ENCODE assay signal across 12 cellular contexts in genomic region chr1:227166559-227166958, GRCh38.
A peak's percentile ranks its signal among the peaks of the same experiment; 100 is the strongest.
DNase-seq lines count a peak whose midpoint lies in the region; ATAC-seq and TF ChIP-seq lines count a peak whose summit lies in the region.
"Had no signal": no experiment of that assay in that cellular context is flagged by ENCODE, and none has a peak within 500 bp of the region (broad histone marks: within the 10 kb centered on the region; RNA-seq: fewer than 3 reads in every experiment).

No MANE protein-coding gene starts in this region.

- ATAC-seq in WTC11 = peak; percentile 88
- no peak for ATAC-seq in GM18909 (IDR thresholded peaks at IDR 0.05; ENCODE audit: poor library complexity, unreplicated experiment)

- no peak overlapping the region for H3K4me3 Mint-ChIP-seq in WTC11
- H3K4me3 Mint-ChIP-seq: B cell; CD4-positive, alpha-beta T cell had no signal

- intact Hi-C loops in colonic mucosa (cut with DNase I) = no loop called here

- no peak overlapping the region for H3K27ac Mint-ChIP-seq in WTC11
- H3K27ac Mint-ChIP-seq: B cell; CD4-positive, alpha-beta T cell had no signal

- H3K9me3 Mint-ChIP-seq in WTC11 = no peaks in the 10 kb centered on the region
- H3K9me3 Mint-ChIP-seq: CD4-positive, alpha-beta T cell had no signal

- H2AFZ ChIP-seq in trophoblast cell (ENCODE audit: insufficient read depth, low read length, poor library complexity) = no peak overlapping the region

- no peak overlapping the region for H3K9ac ChIP-seq in trophoblast cell (ENCODE audit: low read length)
- no peak overlapping the region for H3K9ac ChIP-seq in colonic mucosa (ENCODE audit: low read depth in 2 of 2, low read length in 2 of 2)

- H3K9me3 ChIP-seq in trophoblast cell (ENCODE audit: insufficient read depth, low read depth, low read length) (no peaks in the 10 kb centered on the region), colonic mucosa (no peaks in the 10 kb centered on the region)

- H3K23ac ChIP-seq in trophoblast cell (ENCODE audit: low read length) = no peak overlapping the region

- H3K36me3 Mint-ChIP-seq in WTC11 = no peaks in the 10 kb centered on the region

- H4K8ac ChIP-seq in trophoblast cell (ENCODE audit: low read depth, low read length) = no peak overlapping the region

- no peak overlapping the region for H3K4me3 ChIP-seq in H7 (ENCODE audit: insufficient read depth, low read depth, low read length)
- no peak overlapping the region for H3K4me3 ChIP-seq in trophoblast cell (ENCODE audit: low read depth, low read length)
- H3K4me3 ChIP-seq in colonic mucosa = no peak overlapping the region

- H2BK12ac ChIP-seq in trophoblast cell (ENCODE audit: low read length) = no peak overlapping the region

- H4K12ac ChIP-seq in trophoblast cell (ENCODE audit: low read depth, low read length) = no peak overlapping the region

- no peak overlapping the region for H3K18ac ChIP-seq in trophoblast cell (ENCODE audit: low read length)

- no peak overlapping the region for H4K91ac ChIP-seq in trophoblast cell (ENCODE audit: low read depth, low read length)

- no peaks in the 10 kb centered on the region for H3K27me3 Mint-ChIP-seq in WTC11 (ENCODE audit: low read depth)

- no peak overlapping the region for H2BK120ac ChIP-seq in trophoblast cell (ENCODE audit: insufficient read depth, low read length, poor library complexity)

- no peak overlapping the region for H3K14ac ChIP-seq in trophoblast cell (ENCODE audit: low read length)

- POLR2A ChIA-PET in WTC11 (lab: Charles Lee) = no interaction called here

- H3K4me2 ChIP-seq in trophoblast cell (ENCODE audit: low read length) = no peak overlapping the region

- no peak overlapping the region for H3K4ac ChIP-seq in trophoblast cell (ENCODE audit: low read depth, low read length)

- CTCF ChIA-PET in WTC11 (lab: Charles Lee) = no interaction called here

- no peak overlapping the region for H2AK5ac ChIP-seq in trophoblast cell (ENCODE audit: low read length)

- no peak overlapping the region for H3K27ac ChIP-seq in trophoblast cell (ENCODE audit: low read depth, low read length)
- no peak overlapping the region for H3K27ac ChIP-seq in colonic mucosa

- H3K36me3 ChIP-seq in H7 (replicated peaks; ENCODE audit: control insufficient read depth, insufficient read depth, low read length) (no peaks in the 10 kb centered on the region), trophoblast cell (ENCODE audit: control insufficient read depth in 1 of 2, insufficient read depth in 2 of 2, low read length in 2 of 2) (no peaks in the 10 kb centered on the region), colonic mucosa (no peaks in the 10 kb centered on the region)

- H3K79me2 ChIP-seq in trophoblast cell (ENCODE audit: control insufficient read depth, insufficient read depth, low read length, poor library complexity) = no peaks in the 10 kb centered on the region

- H3K27me3 ChIP-seq in H7 (ENCODE audit: control insufficient read depth, insufficient read depth, low read length) (no peaks in the 10 kb centered on the region), trophoblast cell (ENCODE audit: insufficient read depth, low read length) (no peaks in the 10 kb centered on the region), colonic mucosa (no peaks in the 10 kb centered on the region)

- TF ChIP-seq CTCF in WTC11 (IDR thresholded peaks at IDR 0.05) = no peak
- no peak for TF ChIP-seq CTCF in GM10266 (IDR thresholded peaks at IDR 0.05; ENCODE audit: control insufficient read depth, insufficient read depth, low read depth, missing control alignments)
- no peak for TF ChIP-seq CTCF in colonic mucosa (IDR thresholded peaks at IDR 0.05)

- peaks cover 15% of the 10 kb centered on the region for H3K4me1 Mint-ChIP-seq in WTC11
- H3K4me1 Mint-ChIP-seq: B cell had no signal

- H2BK5ac ChIP-seq in trophoblast cell (ENCODE audit: low read depth, low read length, poor library complexity) = no peak overlapping the region

- H3K79me1 ChIP-seq in trophoblast cell (ENCODE audit: low read length) = no peaks in the 10 kb centered on the region

- DNase-seq in H7 = peak; percentile 37
- DNase-seq in WTC11 (ENCODE audit: low spot score) = no peak
- peak; percentile 29 for DNase-seq in iPS-NIHi7 (ENCODE audit: extremely low spot score)
- no peak for DNase-seq in GM10266 (ENCODE audit: extremely low spot score)
- DNase-seq in trophoblast cell = no peak
- no peak for DNase-seq in colonic mucosa
- DNase-seq: C1 segment of cervical spinal cord; CD4-positive, alpha-beta T cell; DND-41; GF-D8 had no signal

- no peaks in the 10 kb centered on the region for H3K4me1 ChIP-seq in trophoblast cell (ENCODE audit: control insufficient read depth in 1 of 2, insufficient read depth in 2 of 2, low read length in 2 of 2)
- H3K4me1 ChIP-seq in colonic mucosa = no peaks in the 10 kb centered on the region

- WGBS in trophoblast cell (ENCODE audit: extremely low coverage, insufficient coverage, insufficient read length) = no CpG with 5 or more reads among the region's 1 CpG

TF ChIP-seq in WTC11, 78 proteins besides CTCF, POLR2A, EP300 and RAD21:
- TF ChIP-seq NFATC4 (CRISPR knock-in tag; IDR thresholded peaks at IDR 0.05) (no peak), STAT6 (CRISPR knock-in tag; conservative IDR thresholded peaks at IDR 0.05; ENCODE audit: low read depth) (no peak), JAZF1 (CRISPR knock-in tag; IDR thresholded peaks at IDR 0.05) (no peak), MYBL2 (CRISPR knock-in tag; IDR thresholded peaks at IDR 0.05) (no peak), GRHL2 (CRISPR knock-in tag; IDR thresholded peaks at IDR 0.05; ENCODE audit: insufficient replicate concordance, severe bottlenecking) (no peak), E2F4 (CRISPR knock-in tag; IDR thresholded peaks at IDR 0.05; ENCODE audit: borderline replicate concordance, low read depth) (no peak), ZNF416 (CRISPR knock-in tag; IDR thresholded peaks at IDR 0.05) (no peak), NR3C1 (CRISPR knock-in tag; conservative IDR thresholded peaks at IDR 0.05; ENCODE audit: low read depth) (no peak), ESRRA (CRISPR knock-in tag; IDR thresholded peaks at IDR 0.05; ENCODE audit: borderline replicate concordance) (no peak), CREB1 (CRISPR knock-in tag; IDR thresholded peaks at IDR 0.05) (no peak), FOXP1 (CRISPR knock-in tag; IDR thresholded peaks at IDR 0.05; ENCODE audit: borderline replicate concordance) (no peak), TEAD1 (CRISPR knock-in tag; IDR thresholded peaks at IDR 0.05) (no peak), MXD4 (CRISPR knock-in tag; IDR thresholded peaks at IDR 0.05; ENCODE audit: borderline replicate concordance) (no peak), FOXK1 (CRISPR knock-in tag; IDR thresholded peaks at IDR 0.05) (no peak)

Comparison
In these comparisons a context has a peak if more than half of its experiments do, and no peak if none do; other contexts are left out.
1. DNase-seq: peak in H7 (single experiment) and iPS-NIHi7 (single experiment); none in WTC11 (single experiment), GM10266 (single experiment), trophoblast cell (0 of 2) and colonic mucosa (single experiment).